Comparison of ENCODE assay signal across 21 cellular contexts in genomic region chr9:128349125-128349524, GRCh38. TPM values are rescaled to one million over a fixed set of nuclear protein-coding genes. Genes with fewer than 3 reads are reported as not detected.
DNase-seq lines count a peak whose midpoint lies in the region; ATAC-seq and FAIRE-seq lines count a peak whose summit lies in the region.
"Had no signal": no experiment of that assay in that cellular context is flagged by ENCODE, and none has a peak within 500 bp of the region (broad histone marks: within the 10 kb centered on the region; RNA-seq: fewer than 3 reads in every experiment).

No MANE protein-coding gene starts in this region.

- ATAC-seq in left colon = peak; percentile 58
- no peak for ATAC-seq in aorta (ENCODE audit: low FRiP score)

- no peak for FAIRE-seq in small intestine (lab: Jason Lieb, UNC)
- FAIRE-seq: GM12891, H1 had no signal

- CTCF ChIA-PET in activated naive CD4-positive, alpha-beta T cell treated with anti-CD3 and anti-CD28 coated beads for 36 hours (lab: Charles Lee) = interaction anchor here (0.6 to 1.0 kb wide), 2 partner anchors 8 to 237 kb away, joined by 3 to 4 read pairs; no protein-coding TSS in a partner anchor
- CTCF ChIA-PET in CD4-positive, alpha-beta memory T cell (lab: Charles Lee; ENCODE audit: partially characterized antibody) = interaction anchor here (1.0 to 1.5 kb wide), 3 partner anchors 10 to 90 kb away, joined by 3 to 6 read pairs (median 3); no protein-coding TSS in a partner anchor

- no peaks in the 10 kb centered on the region for H3K9me3 Mint-ChIP-seq in activated naive CD4-positive, alpha-beta T cell treated with anti-CD3 and anti-CD28 coated beads for 36 hours
- H3K9me3 Mint-ChIP-seq in CD4-positive, alpha-beta memory T cell = no peaks in the 10 kb centered on the region
- H3K9me3 Mint-ChIP-seq: CD14-positive monocyte; CD4-positive, alpha-beta T cell had no signal

- 41 to 67% (median 56%) methylated on average over 2 of the region's 2 CpGs for WGBS in small intestine, 3 donors
- 85% methylated on average over 2 of the region's 2 CpGs for WGBS in aorta, 2 donors

- H3K4me1 ChIP-seq in CD4-positive, alpha-beta memory T cell (ENCODE audit: insufficient read depth, low read length) = no peaks in the 10 kb centered on the region
- H3K4me1 ChIP-seq in small intestine (ENCODE audit: control insufficient read depth in 2 of 2, insufficient read depth in 1 of 2, low read depth in 1 of 2, low read length in 1 of 2) (no peaks in the 10 kb centered on the region), aorta (ENCODE audit: control insufficient read depth in 1 of 2, insufficient read depth in 2 of 2, low read length in 2 of 2) (no peaks in the 10 kb centered on the region)

- H3K36me3 Mint-ChIP-seq in activated naive CD4-positive, alpha-beta T cell treated with anti-CD3 and anti-CD28 coated beads for 36 hours (ENCODE audit: low read depth) = peaks cover 17% of the 10 kb centered on the region
- H3K36me3 Mint-ChIP-seq in CD4-positive, alpha-beta memory T cell = peaks cover 18 to 43% of the 10 kb centered on the region in 2 donors

- H3K27ac Mint-ChIP-seq in activated naive CD4-positive, alpha-beta T cell treated with anti-CD3 and anti-CD28 coated beads for 36 hours = peak overlapping the region; percentile 2
- peak overlapping the region in 4 of 7 donors; percentile 15 to 70 (median 42) for H3K27ac Mint-ChIP-seq in CD4-positive, alpha-beta memory T cell
- H3K27ac Mint-ChIP-seq: CD4-positive, alpha-beta T cell had no signal

- peaks cover 43% of the 10 kb centered on the region for H3K36me3 ChIP-seq in CD4-positive, alpha-beta memory T cell (ENCODE audit: insufficient read depth, low read length)
- H3K36me3 ChIP-seq in small intestine (ENCODE audit: control insufficient read depth in 2 of 2, insufficient read depth in 2 of 2, low read length in 2 of 2) = peaks cover 12 to 27% of the 10 kb centered on the region in 2 donors
- H3K36me3 ChIP-seq in aorta (ENCODE audit: control insufficient read depth in 1 of 2, insufficient read depth in 2 of 2, low read length in 1 of 2) = peaks cover 0 to 11% of the 10 kb centered on the region in 2 donors

- POLR2A ChIA-PET in CD4-positive, alpha-beta memory T cell (lab: Charles Lee; ENCODE audit: partially characterized antibody) = no interaction called here

- H3K27ac ChIP-seq in CD4-positive, alpha-beta memory T cell (ENCODE audit: low read depth, low read length) = no peak overlapping the region
- H3K27ac ChIP-seq in small intestine (ENCODE audit: low read depth in 1 of 2, low read length in 1 of 2) (peak overlapping the region in 1 of 2 donors; percentile 43), aorta (ENCODE audit: low read depth in 1 of 2, low read length in 2 of 2) (no peak overlapping the region)
- H3K27ac ChIP-seq: BLaER1 treated with 17β-estradiol and CSF1 and Interleukin-3, amounts not matched to agents 10 nM and 100 nM; GM23248 had no signal

- H3K27me3 Mint-ChIP-seq in activated naive CD4-positive, alpha-beta T cell treated with anti-CD3 and anti-CD28 coated beads for 36 hours (ENCODE audit: low read depth) = no peaks in the 10 kb centered on the region
- no peaks in the 10 kb centered on the region for H3K27me3 Mint-ChIP-seq in CD4-positive, alpha-beta memory T cell
- H3K27me3 Mint-ChIP-seq: CD4-positive, alpha-beta T cell had no signal

- no peak overlapping the region for H3K4me3 ChIP-seq in CD4-positive, alpha-beta memory T cell (ENCODE audit: low read length in 2 of 2)
- H3K4me3 ChIP-seq in small intestine (ENCODE audit: low read depth in 1 of 2, low read length in 2 of 2) = no peak overlapping the region
- H3K4me3 ChIP-seq in aorta (ENCODE audit: low read length in 2 of 2) = no peak overlapping the region
- H3K4me3 ChIP-seq: BLaER1 treated with 17β-estradiol and CSF1 and Interleukin-3, amounts not matched to agents 10 nM and 100 nM; GM23248 had no signal

- H3K4me1 Mint-ChIP-seq in activated naive CD4-positive, alpha-beta T cell treated with anti-CD3 and anti-CD28 coated beads for 36 hours (ENCODE audit: low read depth) = no peaks in the 10 kb centered on the region
- H3K4me1 Mint-ChIP-seq in CD4-positive, alpha-beta memory T cell = no peaks in the 10 kb centered on the region
- H3K4me1 Mint-ChIP-seq: CD14-positive monocyte had no signal

- no peaks in the 10 kb centered on the region for H3K9me3 ChIP-seq in CD4-positive, alpha-beta memory T cell (ENCODE audit: control insufficient read depth in 1 of 2, low read length in 2 of 2)
- H3K9me3 ChIP-seq in small intestine (ENCODE audit: control insufficient read depth, low read depth) = no peaks in the 10 kb centered on the region
- no peaks in the 10 kb centered on the region for H3K9me3 ChIP-seq in aorta (ENCODE audit: control insufficient read depth, low read length)
- H3K9me3 ChIP-seq: BLaER1 treated with 17β-estradiol and CSF1 and Interleukin-3, amounts not matched to agents 10 nM and 100 nM had no signal

- H3K27me3 ChIP-seq in CD4-positive, alpha-beta memory T cell (ENCODE audit: insufficient read depth, low read length) = no peaks in the 10 kb centered on the region
- H3K27me3 ChIP-seq in small intestine (ENCODE audit: control insufficient read depth in 2 of 2, insufficient read depth in 2 of 2, low read length in 2 of 2) (no peaks in the 10 kb centered on the region), aorta (ENCODE audit: control insufficient read depth in 1 of 2, insufficient read depth in 2 of 2, low read length in 1 of 2) (no peaks in the 10 kb centered on the region)
- H3K27me3 ChIP-seq: BLaER1 treated with 17β-estradiol and CSF1 and Interleukin-3, amounts not matched to agents 10 nM and 100 nM had no signal

- no peak overlapping the region for H3K4me3 Mint-ChIP-seq in activated naive CD4-positive, alpha-beta T cell treated with anti-CD3 and anti-CD28 coated beads for 36 hours
- no peak overlapping the region for H3K4me3 Mint-ChIP-seq in CD4-positive, alpha-beta memory T cell
- H3K4me3 Mint-ChIP-seq: CD14-positive monocyte; CD4-positive, alpha-beta T cell had no signal

- intact Hi-C loops in activated naive CD4-positive, alpha-beta T cell treated with anti-CD3 and anti-CD28 coated beads for 36 hours (cut with micrococcal nuclease) = loop anchor here (10.0 kb wide), 1 partner anchor 1476 kb away; the partner anchor contains the start of gene TOR1A
- intact Hi-C loops in CD4-positive, alpha-beta memory T cell (cut with micrococcal nuclease) = no loop called here
- intact Hi-C loops in left colon (cut with DNase I, micrococcal nuclease) = no loop called here
- intact Hi-C loops in aorta (cut with DNase I) = loop anchor here in 1 of 2 donors (10.0 kb wide), 1 partner anchor 54 kb away; no protein-coding TSS in a partner anchor

- no peak for DNase-seq in activated naive CD4-positive, alpha-beta T cell treated with anti-CD3 and anti-CD28 coated beads for 36 hours
- no peak for DNase-seq in activated naive CD4-positive, alpha-beta T cell treated with anti-CD3 and anti-CD28 coated beads, Interleukin-2, amount 50 U/mL, for 16 hours
- no peak for DNase-seq in CD4-positive, alpha-beta memory T cell
- DNase-seq in left colon (no peak), small intestine (peak; percentile 52), 8988T (no peak), aorta (no peak), SHP77 treated with DMSO at 0.1 percent for 48 hours (lab: John Stamatoyannopoulos, UW) (no peak)
- DNase-seq: Calu3; CD4-positive, alpha-beta T cell; COR-L47; DMS53; DMS79 treated with DMSO at 0.1 percent for 48 hours; GF-D8; GM23248; H7; HCEC 1CT had no signal

RNA-seq across cellular contexts. Expression of gene SLC27A4, which starts 8.8 kb away (rescaled TPM):
- total RNA-seq in activated naive CD4-positive, alpha-beta T cell treated with anti-CD3 and anti-CD28 coated beads for 36 hours = 1 to 10 TPM; 5.7 to 6.8 TPM
- total RNA-seq in CD4-positive, alpha-beta memory T cell = 10 to 100 TPM; 13.9 to 16.3 TPM
- 1 to 10 TPM; 5.4 to 8.6 TPM for polyA plus RNA-seq in CD4-positive, alpha-beta memory T cell
- 10 to 100 TPM; 46.0 to 58.2 TPM for total RNA-seq in left colon
- polyA plus RNA-seq in small intestine = 100 to 1,000 TPM in 2 of 3 donors, 10 to 100 TPM in 1; 57.5 to 162 (median 132) TPM
- 10 to 100 TPM; 13.3 to 15.3 TPM for total RNA-seq in aorta
- 10 to 100 TPM in 1 of 2 donors, 1 to 10 TPM in 1; 9.4 to 25.8 TPM for polyA plus RNA-seq in aorta

RNA-seq across cellular contexts. Expression of gene URM1, which starts 22.0 kb away (rescaled TPM):
- 10 to 100 TPM; 44.4 to 45.2 TPM for total RNA-seq in activated naive CD4-positive, alpha-beta T cell treated with anti-CD3 and anti-CD28 coated beads for 36 hours
- total RNA-seq in CD4-positive, alpha-beta memory T cell = 10 to 100 TPM; 44.1 to 45.5 TPM
- polyA plus RNA-seq in CD4-positive, alpha-beta memory T cell = 10 to 100 TPM; 50.5 to 50.8 TPM
- 10 to 100 TPM; 50.9 to 69.3 TPM for total RNA-seq in left colon
- polyA plus RNA-seq in small intestine = 10 to 100 TPM; 56.1 to 83.6 (median 64.6) TPM
- total RNA-seq in aorta = 10 to 100 TPM; 34.0 to 37.8 TPM
- polyA plus RNA-seq in aorta = 10 to 100 TPM; 24.7 to 45.5 TPM

RNA-seq across cellular contexts. Expression of gene COQ4, which starts 26.5 kb away (rescaled TPM):
- 10 to 100 TPM; 27.8 to 29.6 TPM for total RNA-seq in activated naive CD4-positive, alpha-beta T cell treated with anti-CD3 and anti-CD28 coated beads for 36 hours
- 10 to 100 TPM; 50.0 to 51.3 TPM for total RNA-seq in CD4-positive, alpha-beta memory T cell
- polyA plus RNA-seq in CD4-positive, alpha-beta memory T cell = 10 to 100 TPM; 34.8 to 42.6 TPM
- total RNA-seq in left colon (10 to 100 TPM; 51.1 to 64.4 TPM), aorta (10 to 100 TPM; 14.7 to 28.4 TPM)
- polyA plus RNA-seq in small intestine (100 to 1,000 TPM in 2 of 3 donors, 10 to 100 TPM in 1; 78.3 to 198 (median 132) TPM), aorta (10 to 100 TPM; 22.2 to 53.8 TPM)

RNA-seq across cellular contexts. Expression of gene TRUB2, which starts 26.9 kb away (rescaled TPM):
- 10 to 100 TPM; 28.0 to 29.4 TPM for total RNA-seq in activated naive CD4-positive, alpha-beta T cell treated with anti-CD3 and anti-CD28 coated beads for 36 hours
- 10 to 100 TPM; 19.6 to 19.8 TPM for total RNA-seq in CD4-positive, alpha-beta memory T cell
- 10 to 100 TPM; 22.8 to 27.4 TPM for polyA plus RNA-seq in CD4-positive, alpha-beta memory T cell
- total RNA-seq in left colon (10 to 100 TPM; 22.5 to 28.7 TPM), aorta (10 to 100 TPM; 11.8 to 14.3 TPM)
- polyA plus RNA-seq in small intestine (10 to 100 TPM; 17.0 to 35.3 (median 17.9) TPM), aorta (10 to 100 TPM in 1 of 2 donors, 1 to 10 TPM in 1; 9.8 to 11.1 TPM)
